21 cellular contexts compared by ENCODE assay signal in genomic region chr3:194367992-194368841, GRCh38. TPM values are rescaled to one million over a fixed set of nuclear protein-coding genes. Genes with fewer than 3 reads are reported as not detected.
DNase-seq lines count a peak whose midpoint lies in the region; ATAC-seq and TF ChIP-seq lines count a peak whose summit lies in the region.
"Had no signal": no experiment of that assay in that cellular context is flagged by ENCODE, and none has a peak within 500 bp of the region (broad histone marks: within the 10 kb centered on the region; RNA-seq: fewer than 3 reads in every experiment).

No MANE protein-coding gene starts in this region.

- H3K9ac ChIP-seq in GM23248: peak overlapping the region; percentile 63

- TF ChIP-seq CTCF in AG09309 (IDR thresholded peaks at IDR 0.05; ENCODE audit: control insufficient read depth, insufficient read depth, low read depth, low read length, missing control alignments) (no peak), WTC11 (IDR thresholded peaks at IDR 0.05) (no peak), uterus (IDR thresholded peaks at IDR 0.05) (no peak)

- POLR2A ChIA-PET in WTC11 (lab: Charles Lee): no interaction called here
- POLR2A ChIA-PET in naive thymus-derived CD8-positive, alpha-beta T cell (lab: Charles Lee): no interaction called here

- peaks cover 16% of the 10 kb centered on the region for H3K27me3 Mint-ChIP-seq in WTC11 (ENCODE audit: low read depth)
- peaks cover 19 to 60% (median 35%) of the 10 kb centered on the region in 5 donors for H3K27me3 Mint-ChIP-seq in naive thymus-derived CD8-positive, alpha-beta T cell

- no peaks in the 10 kb centered on the region for H3K9me3 Mint-ChIP-seq in WTC11
- H3K9me3 Mint-ChIP-seq in naive thymus-derived CD8-positive, alpha-beta T cell: no peaks in the 10 kb centered on the region
- H3K9me3 Mint-ChIP-seq: activated CD4-positive, alpha-beta memory T cell treated with anti-CD3 and anti-CD28 coated beads for 36 hours; activated T-helper 17 cell treated with anti-CD3 and anti-CD28 coated beads, Interleukin-2, amount 50 U/mL, for 72 hours; H9 had no signal

- H3K9me2 ChIP-seq in GM23248 (ENCODE audit: insufficient read depth): no peaks in the 10 kb centered on the region

- no peaks in the 10 kb centered on the region for H3K9me3 ChIP-seq in GM23248 (ENCODE audit: low read depth)
- H3K9me3 ChIP-seq in uterus: no peaks in the 10 kb centered on the region
- H3K9me3 ChIP-seq: SJSA1, transverse colon had no signal

- no peaks in the 10 kb centered on the region for H4K20me1 ChIP-seq in GM23248 (ENCODE audit: insufficient read depth)

- peak overlapping the region; percentile 67 for H3K4me2 ChIP-seq in GM23248 (ENCODE audit: unreplicated experiment)

- TF ChIP-seq POLR2A in uterus (IDR thresholded peaks at IDR 0.05): no peak

- peaks cover 21% of the 10 kb centered on the region for H3F3A ChIP-seq in GM23248 (ENCODE audit: insufficient read depth)

- H3K4me3 ChIP-seq in AG09309 (ENCODE audit: control insufficient read depth, low read depth, low read length): peak overlapping the region; percentile 42; the same call in 1 of the 2 replicates
- H3K4me3 ChIP-seq in GM23248: peak overlapping the region; percentile 53
- H3K4me3 ChIP-seq in uterus: no peak overlapping the region
- H3K4me3 ChIP-seq: SJSA1, transverse colon had no signal

- H3K4me3 Mint-ChIP-seq in WTC11: no peak overlapping the region
- H3K4me3 Mint-ChIP-seq in naive thymus-derived CD8-positive, alpha-beta T cell: no peak overlapping the region
- H3K4me3 Mint-ChIP-seq: activated CD4-positive, alpha-beta memory T cell treated with anti-CD3 and anti-CD28 coated beads for 36 hours; activated T-helper 17 cell treated with anti-CD3 and anti-CD28 coated beads, Interleukin-2, amount 50 U/mL, for 72 hours; CD4-positive, CD25-positive, alpha-beta regulatory T cell; H9 had no signal

- H3K27me3 ChIP-seq in GM23248 (replicated peaks; ENCODE audit: insufficient read depth) (no peaks in the 10 kb centered on the region), uterus (no peaks in the 10 kb centered on the region)
- H3K27me3 ChIP-seq: SJSA1 had no signal

- CTCF ChIA-PET in WTC11 (lab: Charles Lee): interaction anchor here (0.9 to 1.5 kb wide), 3 partner anchors 24 to 104 kb away, joined by 3 to 4 read pairs (median 3); no protein-coding TSS in a partner anchor

- H3K4me1 ChIP-seq in GM23248 (ENCODE audit: insufficient read depth) (peaks cover 40% of the 10 kb centered on the region), uterus (peaks cover 0 to 7% of the 10 kb centered on the region in 2 donors)

- H3K36me3 Mint-ChIP-seq in WTC11: no peaks in the 10 kb centered on the region
- no peaks in the 10 kb centered on the region for H3K36me3 Mint-ChIP-seq in naive thymus-derived CD8-positive, alpha-beta T cell
- H3K36me3 Mint-ChIP-seq: activated CD4-positive, alpha-beta memory T cell treated with anti-CD3 and anti-CD28 coated beads for 36 hours; CD4-positive, CD25-positive, alpha-beta regulatory T cell had no signal

- H2AFZ ChIP-seq in GM23248: peak overlapping the region; percentile 10; the same call in 1 of the 2 replicates

- intact Hi-C loops in uterus (cut with DNase I; ENCODE audit: low total_unique reads): no loop called here

- 4 to 8% methylated on average over 18 of the region's 18 CpGs for WGBS in GM23248 (ENCODE audit: low coverage in 1 of 2, low lambda C conversion rate in 2 of 2, missing lambda C conversion rate in 2 of 2), 2 experiments

- no peak overlapping the region for H3K27ac Mint-ChIP-seq in WTC11
- no peak overlapping the region for H3K27ac Mint-ChIP-seq in naive thymus-derived CD8-positive, alpha-beta T cell
- H3K27ac Mint-ChIP-seq: activated CD4-positive, alpha-beta memory T cell treated with anti-CD3 and anti-CD28 coated beads for 36 hours; activated T-helper 17 cell treated with anti-CD3 and anti-CD28 coated beads, Interleukin-2, amount 50 U/mL, for 72 hours; CD4-positive, CD25-positive, alpha-beta regulatory T cell; H9 had no signal

- DNase-seq in AG09309 (ENCODE audit: low read depth): peak; percentile 67
- peak; percentile 96 for DNase-seq in GM23248
- no peak for DNase-seq in WTC11 (ENCODE audit: low spot score)
- DNase-seq in left kidney (ENCODE audit: low read depth, low spot score): peak; percentile 50
- no peak for DNase-seq in uterus
- no peak for DNase-seq in naive thymus-derived CD8-positive, alpha-beta T cell
- DNase-seq in C1 segment of cervical spinal cord (lab: John Stamatoyannopoulos, UW): no peak
- DNase-seq: activated CD4-positive, alpha-beta memory T cell treated with anti-CD3 and anti-CD28 coated beads for 36 hours; aorta; CD4-positive, CD25-positive, alpha-beta regulatory T cell; H9; NCI-H2107; stimulated activated CD4-positive, alpha-beta T cell treated with anti-CD3 and anti-CD28 coated beads, Interleukin-1b, Interleukin-23, amount 100 ng/mL, for 48 hours; transverse colon had no signal

- no peaks in the 10 kb centered on the region for H3K79me2 ChIP-seq in GM23248 (ENCODE audit: insufficient read depth)

- peak overlapping the region; percentile 51 for H3K27ac ChIP-seq in GM23248
- H3K27ac ChIP-seq in uterus: no peak overlapping the region
- H3K27ac ChIP-seq: HL-60, SJSA1, transverse colon had no signal

- ATAC-seq in WTC11: peak; percentile 10; the same call in 1 of the 2 replicates
- ATAC-seq in GM19452 (IDR thresholded peaks at IDR 0.05; ENCODE audit: unreplicated experiment): no peak
- no peak for ATAC-seq in naive thymus-derived CD8-positive, alpha-beta T cell
- ATAC-seq: activated T-helper 17 cell treated with anti-CD3 and anti-CD28 coated beads, Interleukin-2, amount 50 U/mL, for 72 hours had no signal

- in situ Hi-C loops in GM23248 (cut with MboI): no loop called here

- H3K36me3 ChIP-seq in GM23248 (ENCODE audit: low read depth) (no peaks in the 10 kb centered on the region), uterus (no peaks in the 10 kb centered on the region)
- H3K36me3 ChIP-seq: SJSA1, transverse colon had no signal

- H3K4me1 Mint-ChIP-seq in WTC11: peaks cover 24% of the 10 kb centered on the region
- H3K4me1 Mint-ChIP-seq in naive thymus-derived CD8-positive, alpha-beta T cell: peaks cover 0 to 5% (median under 1%) of the 10 kb centered on the region in 4 donors
- H3K4me1 Mint-ChIP-seq: activated T-helper 17 cell treated with anti-CD3 and anti-CD28 coated beads, Interleukin-2, amount 50 U/mL, for 72 hours had no signal

TF ChIP-seq in WTC11, 78 proteins besides CTCF, POLR2A, EP300 and RAD21 (continues in another document):
- TF ChIP-seq EMX1 (CRISPR knock-in tag; IDR thresholded peaks at IDR 0.05) (no peak), CREM (CRISPR knock-in tag; IDR thresholded peaks at IDR 0.05) (no peak), GRHL2 (CRISPR knock-in tag; IDR thresholded peaks at IDR 0.05; ENCODE audit: insufficient replicate concordance, severe bottlenecking) (no peak), FOXJ3 (CRISPR knock-in tag; IDR thresholded peaks at IDR 0.05; ENCODE audit: borderline replicate concordance) (no peak), ZSCAN18 (CRISPR knock-in tag; IDR thresholded peaks at IDR 0.05) (no peak), ETV6 (CRISPR knock-in tag; IDR thresholded peaks at IDR 0.05) (no peak), ZNF232 (CRISPR knock-in tag; IDR thresholded peaks at IDR 0.05) (no peak), ZNF317 (CRISPR knock-in tag; IDR thresholded peaks at IDR 0.05; ENCODE audit: borderline replicate concordance, low read depth) (no peak)

RNA-seq across cellular contexts. Expression of gene LRRC15, which starts 1.3 kb away (rescaled TPM):
- total RNA-seq in GM23248 (2014; rRNA removed; shearing (Covaris generic)): 16.4 and 24.2 TPM in 2 replicates
- 20.9 and 21.2 TPM in 2 replicates for polyA plus RNA-seq in GM23248 (2016; fragmentation: Nextera tagmentation; extraction: Ambion mirVana)
- total RNA-seq in WTC11 (2021) (0.07 to 0.11 TPM (median 0.11 TPM) in 3 replicates), uterus (under 1 TPM in 2 of 4 donors, not detected in 2; under 0.01 to 0.59 TPM)
- total RNA-seq in naive thymus-derived CD8-positive, alpha-beta T cell: not detected
- polyA plus RNA-seq in naive thymus-derived CD8-positive, alpha-beta T cell: not detected
- total RNA-seq: activated CD4-positive, alpha-beta memory T cell treated with anti-CD3 and anti-CD28 coated beads for 36 hours; activated T-helper 17 cell treated with anti-CD3 and anti-CD28 coated beads, Interleukin-2, amount 50 U/mL, for 72 hours; CD4-positive, CD25-positive, alpha-beta regulatory T cell; frontal cortex; pulmonary artery endothelial cell had no signal
- polyA plus RNA-seq: aorta; CD4-positive, CD25-positive, alpha-beta regulatory T cell had no signal

RNA-seq across cellular contexts. Expression of gene CPN2, which starts 17.1 kb away (rescaled TPM):
- not detected in 2 replicates for total RNA-seq in GM23248 (2014; rRNA removed; shearing (Covaris generic))
- polyA plus RNA-seq in GM23248 (2016; fragmentation: Nextera tagmentation; extraction: Ambion mirVana): not detected in 2 replicates
- 0.09 to 0.14 TPM in 2 of 3 replicates, not detected in the other for total RNA-seq in WTC11 (2021)
- total RNA-seq in uterus: under 1 TPM in 1 of 4 donors, not detected in 3; 0.15 TPM
- total RNA-seq in naive thymus-derived CD8-positive, alpha-beta T cell: not detected
- not detected for polyA plus RNA-seq in naive thymus-derived CD8-positive, alpha-beta T cell
- total RNA-seq: activated CD4-positive, alpha-beta memory T cell treated with anti-CD3 and anti-CD28 coated beads for 36 hours; activated T-helper 17 cell treated with anti-CD3 and anti-CD28 coated beads, Interleukin-2, amount 50 U/mL, for 72 hours; aorta; CD4-positive, CD25-positive, alpha-beta regulatory T cell; frontal cortex; H9; LHCN-M2; pulmonary artery endothelial cell; SJSA1 had no signal
- polyA plus RNA-seq: aorta; CD4-positive, CD25-positive, alpha-beta regulatory T cell had no signal

RNA-seq across cellular contexts. Expression of gene GP5, which starts 30.8 kb away (rescaled TPM):
- total RNA-seq in GM23248 (2014; rRNA removed; shearing (Covaris generic)): 0.11 TPM in 1 of 2 replicates, not detected in the other
- not detected in 2 replicates for polyA plus RNA-seq in GM23248 (2016; fragmentation: Nextera tagmentation; extraction: Ambion mirVana)
- total RNA-seq in WTC11 (2021) (0.09 to 0.16 TPM (median 0.11 TPM) in 3 replicates), uterus (under 1 TPM in 2 of 4 donors, not detected in 2; 0.24 to 0.41 TPM)
- 10 to 100 TPM; 12.2 to 12.8 TPM for total RNA-seq in naive thymus-derived CD8-positive, alpha-beta T cell
- polyA plus RNA-seq in naive thymus-derived CD8-positive, alpha-beta T cell: 1 to 10 TPM; 4.2 to 9.5 (median 5.5) TPM
- total RNA-seq: frontal cortex, H9, SJSA1, transverse colon had no signal

Comparison
In these comparisons a context has a peak if more than half of its experiments do, and no peak if none do; other contexts are left out.
1. DNase-seq: peak in AG09309 (single experiment), GM23248 (single experiment) and left kidney (single experiment); none in WTC11 (single experiment), uterus (0 of 2), naive thymus-derived CD8-positive, alpha-beta T cell (0 of 10) and C1 segment of cervical spinal cord (0 of 14).
2. H3K4me3 ChIP-seq: peak in AG09309 (single experiment) and GM23248 (single experiment); none in uterus (0 of 2).
3. RNA of gene LRRC15, which starts 1.3 kb away (total RNA-seq): 16.4 to 24.2 TPM in GM23248; 0.07 to 0.11 TPM in WTC11, under 0.01 to 0.59 TPM in uterus and not detected in naive thymus-derived CD8-positive, alpha-beta T cell; every median in the first group is over 10 times any median in the second.
4. RNA of gene GP5, which starts 30.8 kb away (total RNA-seq): 12.2 to 12.8 TPM in naive thymus-derived CD8-positive, alpha-beta T cell; 0.24 to 0.41 TPM in uterus, 0.11 TPM in GM23248 and 0.09 to 0.16 TPM in WTC11; every median in the first group is over 4 times any median in the second.